In genomic region chr9:34990908-34991832, GRCh38 we compare ENCODE assay signal across 8 cellular contexts. TPM values are rescaled to one million over a fixed set of nuclear protein-coding genes. Genes with fewer than 3 reads are reported as not detected.
DNase-seq lines count a peak whose midpoint lies in the region; ATAC-seq and TF ChIP-seq lines count a peak whose summit lies in the region.

No MANE protein-coding gene starts in this region.

- H3K79me2 ChIP-seq in fibroblast of lung (ENCODE audit: control insufficient read depth, insufficient read depth, low read length) = peaks cover 2% of the 10 kb centered on the region

- H3K36me3 ChIP-seq in fibroblast of lung (ENCODE audit: control insufficient read depth, insufficient read depth, low read length) = no peaks in the 10 kb centered on the region
- peaks cover 0 to under 1% of the 10 kb centered on the region in 2 donors for H3K36me3 ChIP-seq in gastrocnemius medialis

- peak overlapping the region; percentile 98 for H3K4me2 ChIP-seq in fibroblast of lung (ENCODE audit: extremely low read depth, insufficient read depth, low read length)

- TF ChIP-seq CTCF in fibroblast of lung (conservative IDR thresholded peaks at IDR 0.05 in 1 of 2, IDR thresholded peaks at IDR 0.05 in 1 of 2; ENCODE audit: low read depth in 1 of 2, low read length in 2 of 2) = no peak
- TF ChIP-seq CTCF in gastrocnemius medialis (IDR thresholded peaks at IDR 0.05 in 4 of 5, conservative IDR thresholded peaks at IDR 0.05 in 1 of 5) = no peak

- no peak overlapping the region for H3K9ac ChIP-seq in fibroblast of lung (ENCODE audit: insufficient read depth, low read length)

- POLR2A ChIA-PET in T-cell (lab: Charles Lee) = no interaction called here

- peak overlapping the region; percentile 79 to 85 (median 83) for H3K4me3 Mint-ChIP-seq in T-cell

- in situ Hi-C loops in G401 (cut with HindIII; ENCODE audit: low sequenced_read_pairs) (no loop called here), gastrocnemius medialis (cut with MboI; ENCODE audit: low sequenced_read_pairs in 4 of 4) (no loop called here)

- intact Hi-C loops in gastrocnemius medialis (cut with DNase I; ENCODE audit: low total_unique reads) = loop anchor here (5.0 to 10.0 kb wide), 5 partner anchors 571 to 946 kb away; partner anchors contain the start of genes CCDC107, HINT2, RMRP and SIT1

- H2AFZ ChIP-seq in fibroblast of lung (ENCODE audit: low read length) = no peak overlapping the region

- H3K4me1 ChIP-seq in fibroblast of lung (ENCODE audit: control insufficient read depth, extremely low read depth, insufficient read depth, low read length) = peaks cover 29% of the 10 kb centered on the region
- peaks cover 29 to 33% of the 10 kb centered on the region in 2 donors for H3K4me1 ChIP-seq in gastrocnemius medialis

- no peak for TF ChIP-seq POLR2A in gastrocnemius medialis (IDR thresholded peaks at IDR 0.05)

- H3K27ac ChIP-seq in fibroblast of lung (ENCODE audit: insufficient read depth, low read length) (peak overlapping the region; percentile 81), gastrocnemius medialis (peak overlapping the region in 1 of 4 donors; percentile 93)

- H3K9me3 ChIP-seq in fibroblast of lung (ENCODE audit: control insufficient read depth, insufficient read depth, low read depth, low read length) = no peaks in the 10 kb centered on the region
- H3K9me3 ChIP-seq in gastrocnemius medialis = no peaks in the 10 kb centered on the region

- H3K36me3 Mint-ChIP-seq in T-cell = no peaks in the 10 kb centered on the region

- no peaks in the 10 kb centered on the region for H3K27me3 Mint-ChIP-seq in T-cell

- H3K9me3 Mint-ChIP-seq in T-cell = no peaks in the 10 kb centered on the region

- CTCF ChIA-PET in T-cell (lab: Charles Lee) = no interaction called here

- peak; percentile 51 for DNase-seq in G401 (ENCODE audit: low spot score)
- DNase-seq in T-cell = no peak
- no peak for DNase-seq in fibroblast of lung (ENCODE audit: low read depth in 2 of 2)
- peak; percentile 41 to 80 for DNase-seq in gastrocnemius medialis
- no peak for DNase-seq in NCI-H187 (lab: John Stamatoyannopoulos, UW)
- DNase-seq in NCI-H1436 treated with DMSO at 0.1 percent for 48 hours (lab: John Stamatoyannopoulos, UW) = no peak
- DNase-seq in HT-29 (ENCODE audit: low spot score) = no peak

- no peak overlapping the region for H3K27ac Mint-ChIP-seq in T-cell

- H3K4me3 ChIP-seq in fibroblast of lung (replicated peaks in 1 of 4; ENCODE audit: control extremely low read depth in 1 of 4, insufficient read depth in 1 of 4, low read depth in 3 of 4, low read length in 4 of 4) = peak overlapping the region in 1 of 4 experiments; percentile 88
- peak overlapping the region; percentile 80 to 91 (median 89) for H3K4me3 ChIP-seq in gastrocnemius medialis

- H3K4me1 Mint-ChIP-seq in T-cell = peaks cover 39 to 44% (median 44%) of the 10 kb centered on the region in 3 donors

- ATAC-seq in T-cell (replicated peaks in 1 of 4) (no peak), gastrocnemius medialis (no peak), HG03175 (IDR thresholded peaks at IDR 0.05; ENCODE audit: unreplicated experiment) (no peak)

- no peaks in the 10 kb centered on the region for H3K27me3 ChIP-seq in fibroblast of lung (ENCODE audit: control insufficient read depth, insufficient read depth, low read length)
- H3K27me3 ChIP-seq in gastrocnemius medialis = no peaks in the 10 kb centered on the region

- no peaks in the 10 kb centered on the region for H4K20me1 ChIP-seq in fibroblast of lung (ENCODE audit: control insufficient read depth, extremely low read depth, insufficient read depth, low read length)

RNA-seq across cellular contexts. Expression of gene DNAJB5, which starts 1.6 kb away (rescaled TPM):
- total RNA-seq in G401 (2014; rRNA removed; shearing (Covaris generic)) = 21.1 and 24.2 TPM in 2 replicates
- total RNA-seq in T-cell = 1 to 10 TPM; 1.3 to 2.4 (median 1.7) TPM
- total RNA-seq in fibroblast of lung = 7.4 and 9.9 TPM in 2 replicates
- 7.8 and 8.1 TPM in 2 replicates for polyA plus RNA-seq in fibroblast of lung
- polyA plus RNA-seq in fibroblast of lung (2012) = 15.5 and 17.2 TPM in 2 replicates
- polyA minus RNA-seq in fibroblast of lung (ENCODE audit: low replicate concordance) = 13.0 and 16.5 TPM in 2 replicates
- 100 to 1,000 TPM in 3 of 4 donors, 10 to 100 TPM in 1; 75.3 to 187 (median 128) TPM for total RNA-seq in gastrocnemius medialis
- total RNA-seq in HT-29 (2014; rRNA removed; shearing (Covaris generic)) = 2.1 and 3.7 TPM in 2 replicates

RNA-seq across cellular contexts. Expression of gene PHF24, which starts 33.1 kb away (rescaled TPM):
- not detected in 2 replicates for total RNA-seq in G401 (2014; rRNA removed; shearing (Covaris generic))
- total RNA-seq in T-cell (not detected), fibroblast of lung (under 0.01 and 0.17 TPM in 2 replicates), gastrocnemius medialis (under 1 TPM in 1 of 4 donors, not detected in 3; 0.04 TPM)
- polyA plus RNA-seq in fibroblast of lung = not detected in 2 replicates
- 0.06 and 0.10 TPM in 2 replicates for polyA plus RNA-seq in fibroblast of lung (2012)
- polyA minus RNA-seq in fibroblast of lung (ENCODE audit: low replicate concordance) = not detected in 2 replicates
- total RNA-seq in HT-29 (2014; rRNA removed; shearing (Covaris generic)) = not detected in 2 replicates

Comparison
In these comparisons a context has a peak if more than half of its experiments do, and no peak if none do; other contexts are left out.
1. DNase-seq: peak in G401 (single experiment) and gastrocnemius medialis (2 of 2); none in T-cell (0 of 34), fibroblast of lung (0 of 2), NCI-H187 (0 of 2), NCI-H1436 treated with DMSO at 0.1 percent for 48 hours (single experiment) and HT-29 (single experiment).